1 cellular context compared by ENCODE assay signal in genomic region chr2:27211943-27212625, GRCh38.
A peak's percentile ranks its signal among the peaks of the same experiment; 100 is the strongest.
TF ChIP-seq lines count a peak whose summit lies in the region.

A gene with protein sequence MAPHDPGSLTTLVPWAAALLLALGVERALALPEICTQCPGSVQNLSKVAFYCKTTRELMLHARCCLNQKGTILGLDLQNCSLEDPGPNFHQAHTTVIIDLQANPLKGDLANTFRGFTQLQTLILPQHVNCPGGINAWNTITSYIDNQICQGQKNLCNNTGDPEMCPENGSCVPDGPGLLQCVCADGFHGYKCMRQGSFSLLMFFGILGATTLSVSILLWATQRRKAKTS (plus strand): TSS chr2:27212041. CDS start chr2:27212369, 328 bp downstream.
Gene SLC5A6 (minus strand): TSS chr2:27212268. CDS start chr2:27207650, 4,618 bp downstream.

TF ChIP-seq in HepG2, 621 proteins besides CTCF, POLR2A, EP300 and RAD21 (continued from another document and continues in another):
- peak; percentile 32; the same call in 1 of the 2 replicates for TF ChIP-seq ZNF362 (CRISPR knock-in tag; IDR thresholded peaks at IDR 0.05; ENCODE audit: borderline replicate concordance)
- no peak for TF ChIP-seq ZNF407 (CRISPR knock-in tag; IDR thresholded peaks at IDR 0.05; ENCODE audit: not compliant biosample characterization)
- peak; percentile 26; the same call in 1 of the 2 replicates for TF ChIP-seq ZNF276 (CRISPR knock-in tag; IDR thresholded peaks at IDR 0.05; ENCODE audit: low read depth)
- no peak; the same call in 1 of the 2 replicates for TF ChIP-seq KIAA2018 (CRISPR knock-in tag; IDR thresholded peaks at IDR 0.05; ENCODE audit: borderline replicate concordance)
- TF ChIP-seq KDM3A (CRISPR knock-in tag; IDR thresholded peaks at IDR 0.05; ENCODE audit: low read depth): no peak; the same call in 1 of the 2 replicates
- no peak for TF ChIP-seq IRF1 (CRISPR knock-in tag; IDR thresholded peaks at IDR 0.05; ENCODE audit: low read depth)
- peak; percentile 95; the same call in 1 of the 2 replicates for TF ChIP-seq DNMT1 (CRISPR knock-in tag; IDR thresholded peaks at IDR 0.05)
- TF ChIP-seq ZNF629 (CRISPR knock-in tag; conservative IDR thresholded peaks at IDR 0.05): no peak
- no peak for TF ChIP-seq FIP1L1 (IDR thresholded peaks at IDR 0.05; ENCODE audit: borderline replicate concordance, insufficient read depth, low read depth, low read length)
- TF ChIP-seq, protein P1, sequence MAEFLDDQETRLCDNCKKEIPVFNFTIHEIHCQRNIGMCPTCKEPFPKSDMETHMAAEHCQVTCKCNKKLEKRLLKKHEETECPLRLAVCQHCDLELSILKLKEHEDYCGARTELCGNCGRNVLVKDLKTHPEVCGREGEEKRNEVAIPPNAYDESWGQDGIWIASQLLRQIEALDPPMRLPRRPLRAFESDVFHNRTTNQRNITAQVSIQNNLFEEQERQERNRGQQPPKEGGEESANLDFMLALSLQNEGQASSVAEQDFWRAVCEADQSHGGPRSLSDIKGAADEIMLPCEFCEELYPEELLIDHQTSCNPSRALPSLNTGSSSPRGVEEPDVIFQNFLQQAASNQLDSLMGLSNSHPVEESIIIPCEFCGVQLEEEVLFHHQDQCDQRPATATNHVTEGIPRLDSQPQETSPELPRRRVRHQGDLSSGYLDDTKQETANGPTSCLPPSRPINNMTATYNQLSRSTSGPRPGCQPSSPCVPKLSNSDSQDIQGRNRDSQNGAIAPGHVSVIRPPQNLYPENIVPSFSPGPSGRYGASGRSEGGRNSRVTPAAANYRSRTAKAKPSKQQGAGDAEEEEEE (CRISPR knock-in tag; IDR thresholded peaks at IDR 0.05; ENCODE audit: borderline replicate concordance): no peak
- TF ChIP-seq, protein P2, sequence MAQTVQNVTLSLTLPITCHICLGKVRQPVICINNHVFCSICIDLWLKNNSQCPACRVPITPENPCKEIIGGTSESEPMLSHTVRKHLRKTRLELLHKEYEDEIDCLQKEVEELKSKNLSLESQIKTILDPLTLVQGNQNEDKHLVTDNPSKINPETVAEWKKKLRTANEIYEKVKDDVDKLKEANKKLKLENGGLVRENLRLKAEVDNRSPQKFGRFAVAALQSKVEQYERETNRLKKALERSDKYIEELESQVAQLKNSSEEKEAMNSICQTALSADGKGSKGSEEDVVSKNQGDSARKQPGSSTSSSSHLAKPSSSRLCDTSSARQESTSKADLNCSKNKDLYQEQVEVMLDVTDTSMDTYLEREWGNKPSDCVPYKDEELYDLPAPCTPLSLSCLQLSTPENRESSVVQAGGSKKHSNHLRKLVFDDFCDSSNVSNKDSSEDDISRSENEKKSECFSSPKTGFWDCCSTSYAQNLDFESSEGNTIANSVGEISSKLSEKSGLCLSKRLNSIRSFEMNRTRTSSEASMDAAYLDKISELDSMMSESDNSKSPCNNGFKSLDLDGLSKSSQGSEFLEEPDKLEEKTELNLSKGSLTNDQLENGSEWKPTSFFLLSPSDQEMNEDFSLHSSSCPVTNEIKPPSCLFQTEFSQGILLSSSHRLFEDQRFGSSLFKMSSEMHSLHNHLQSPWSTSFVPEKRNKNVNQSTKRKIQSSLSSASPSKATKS (CRISPR knock-in tag; IDR thresholded peaks at IDR 0.05): peak; percentile 92; the same call in 1 of the 2 replicates
- no peak for TF ChIP-seq ZNF720 (CRISPR knock-in tag; IDR thresholded peaks at IDR 0.05)
- no peak for TF ChIP-seq DMTF1 (CRISPR knock-in tag; IDR thresholded peaks at IDR 0.05)
- TF ChIP-seq HNF4A (CRISPR knock-in tag; IDR thresholded peaks at IDR 0.05): peak; percentile 23; the same call in 1 of the 2 replicates
- peak; percentile 47; the same call in 1 of the 2 replicates for TF ChIP-seq ARID2 (CRISPR knock-in tag; IDR thresholded peaks at IDR 0.05; ENCODE audit: borderline replicate concordance)
- TF ChIP-seq ZNF792 (CRISPR knock-in tag; IDR thresholded peaks at IDR 0.05): no peak; the same call in 1 of the 2 replicates
- TF ChIP-seq PHF20 (CRISPR knock-in tag; IDR thresholded peaks at IDR 0.05): peak; percentile 83
- TF ChIP-seq ATAD3A (CRISPR knock-in tag; IDR thresholded peaks at IDR 0.05): 0 out of 2 replicates have a peak, but pooled peaks have one; percentile 82
- no peak for TF ChIP-seq SRSF9 (IDR thresholded peaks at IDR 0.05; ENCODE audit: borderline replicate concordance, insufficient read depth, low read depth, low read length, poor library complexity, severe bottlenecking)
